In genomic region chr9:122991370-122991830, GRCh38 we compare ENCODE assay signal across 8 cellular contexts. TPM values are rescaled to one million over a fixed set of nuclear protein-coding genes. Genes with fewer than 3 reads are reported as not detected.
DNase-seq lines count a peak whose midpoint lies in the region; ATAC-seq, FAIRE-seq and TF ChIP-seq lines count a peak whose summit lies in the region.

No MANE protein-coding gene starts in this region.

- no peaks in the 10 kb centered on the region for H3K27me3 ChIP-seq in breast epithelium

- no peak for FAIRE-seq in GM12892 (lab: Jason Lieb, UNC)

- DNase-seq in Daoy (ENCODE audit: low read depth) (peak; percentile 88), SKM-1 treated with dmso at 0.1 percent for 144 hours (lab: John Stamatoyannopoulos, UW; ENCODE audit: unreplicated experiment) (peak; percentile 4), breast epithelium (ENCODE audit: low spot score in 2 of 2) (no peak), kidney glomerular epithelial cell (lab: John Stamatoyannopoulos, UW) (peak; percentile 87), GM12892 (ENCODE audit: insufficient read length) (no peak)
- DNase-seq in stimulated activated CD4-positive, alpha-beta T cell treated with anti-CD3 and anti-CD28 coated beads, Interleukin-4, amount 100 ng/mL, for 48 hours (ENCODE audit: low read depth in 2 of 2), result peak; percentile 11 to 12

- H3K9me3 ChIP-seq in breast epithelium, result no peaks in the 10 kb centered on the region

- intact Hi-C loops in breast epithelium (cut with DNase I; ENCODE audit: low total_unique reads), result no loop called here

- no peaks in the 10 kb centered on the region for H3K36me3 ChIP-seq in breast epithelium

- TF ChIP-seq POLR2A in breast epithelium (IDR thresholded peaks at IDR 0.05), result no peak
- no peak for TF ChIP-seq POLR2A in GM12892 (IDR thresholded peaks at IDR 0.05; ENCODE audit: low read depth, low read length)

- peak; percentile 43 to 72 (median 44) for TF ChIP-seq CTCF in breast epithelium (IDR thresholded peaks at IDR 0.05)

- no peak overlapping the region for H3K27ac ChIP-seq in breast epithelium

- ATAC-seq in HG03196 (IDR thresholded peaks at IDR 0.05; ENCODE audit: unreplicated experiment), result peak; percentile 51
- ATAC-seq in GM18867 (IDR thresholded peaks at IDR 0.05; ENCODE audit: unreplicated experiment), result no peak

- H3K4me3 ChIP-seq in breast epithelium, result no peak overlapping the region

- H3K4me1 ChIP-seq in breast epithelium, result no peaks in the 10 kb centered on the region

RNA-seq across cellular contexts. Expression of gene GPR21, which starts 42.1 kb away (rescaled TPM):
- not detected in 2 replicates for total RNA-seq in Daoy (2014; rRNA removed; shearing (Covaris generic))
- 1 to 10 TPM in 2 of 3 donors, not detected in 1; 3.3 to 6.7 TPM for total RNA-seq in breast epithelium
- polyA plus RNA-seq in GM12892 (2012; ENCODE audit: missing spikeins), result 0.38 TPM

RNA-seq across cellular contexts. Expression of gene RABGAP1, which starts 50.6 kb away (rescaled TPM):
- 13.7 and 19.1 TPM in 2 replicates for total RNA-seq in Daoy (2014; rRNA removed; shearing (Covaris generic))
- 10 to 100 TPM; 49.1 to 93.4 (median 77.7) TPM for total RNA-seq in breast epithelium
- polyA plus RNA-seq in GM12892 (2012; ENCODE audit: missing spikeins), result 13.2 TPM

Comparison
In these comparisons a context has a peak if more than half of its experiments do, and no peak if none do; other contexts are left out.
1. DNase-seq: peak in Daoy (single experiment), SKM-1 treated with dmso at 0.1 percent for 144 hours (single experiment), kidney glomerular epithelial cell (single experiment) and stimulated activated CD4-positive, alpha-beta T cell treated with anti-CD3 and anti-CD28 coated beads, Interleukin-4, amount 100 ng/mL, for 48 hours (2 of 2); none in breast epithelium (0 of 2) and GM12892 (single experiment).